ENCODE assay signal across 20 cellular contexts in genomic region chr5:172088801-172089200, GRCh38.
DNase-seq lines count a peak whose midpoint lies in the region; ATAC-seq and TF ChIP-seq lines count a peak whose summit lies in the region.
"Had no signal": no experiment of that assay in that cellular context is flagged by ENCODE, and none has a peak within 500 bp of the region (broad histone marks: within the 10 kb centered on the region; RNA-seq: fewer than 3 reads in every experiment).

No MANE protein-coding gene starts in this region.

- no peak overlapping the region for H3K4me3 ChIP-seq in CD4-positive, CD25-positive, alpha-beta regulatory T cell (ENCODE audit: low read depth, low read length)
- H3K4me3 ChIP-seq in CD8-positive, alpha-beta T cell (ENCODE audit: low read depth, low read length), result no peak overlapping the region
- H3K4me3 ChIP-seq: GM23248, lung had no signal

- CTCF ChIA-PET in CD8-positive, alpha-beta T cell (lab: Charles Lee), result interaction anchor here (1.1 to 1.9 kb wide), 2 partner anchors 19 to 100 kb away, joined by 5 to 6 read pairs; partner anchors contain the start of gene STK10
- CTCF ChIA-PET in activated CD8-positive, alpha-beta T cell treated with anti-CD3 and anti-CD28 coated beads, Interleukin-2, amount 10 ng/mL, durations not matched to agents 7 days and 5 days (lab: Charles Lee), result no interaction called here

- H3K27me3 ChIP-seq in CD4-positive, CD25-positive, alpha-beta regulatory T cell (ENCODE audit: control insufficient read depth, insufficient read depth, low read length), result no peaks in the 10 kb centered on the region
- no peaks in the 10 kb centered on the region for H3K27me3 ChIP-seq in CD8-positive, alpha-beta T cell (ENCODE audit: insufficient read depth, low read length)
- H3K27me3 ChIP-seq: foreskin keratinocyte had no signal

- H3K9me3 Mint-ChIP-seq in CD4-positive, CD25-positive, alpha-beta regulatory T cell, result peaks cover 0 to 1% (median 0%) of the 10 kb centered on the region in 7 donors
- H3K9me3 Mint-ChIP-seq in CD8-positive, alpha-beta T cell, result no peaks in the 10 kb centered on the region
- H3K9me3 Mint-ChIP-seq in activated CD8-positive, alpha-beta T cell treated with anti-CD3 and anti-CD28 coated beads, Interleukin-2, amount 10 ng/mL, durations not matched to agents 7 days and 5 days (ENCODE audit: insufficient read depth), result no peaks in the 10 kb centered on the region
- H3K9me3 Mint-ChIP-seq in immature natural killer cell, result no peaks in the 10 kb centered on the region
- H3K9me3 Mint-ChIP-seq: type B pancreatic cell had no signal

- peak overlapping the region in 2 of 3 donors; percentile 70 to 71 for H3K27ac Mint-ChIP-seq in CD4-positive, CD25-positive, alpha-beta regulatory T cell
- peak overlapping the region; percentile 50 for H3K27ac Mint-ChIP-seq in CD8-positive, alpha-beta T cell
- peak overlapping the region; percentile 23 for H3K27ac Mint-ChIP-seq in activated CD8-positive, alpha-beta T cell treated with anti-CD3 and anti-CD28 coated beads, Interleukin-2, amount 10 ng/mL, durations not matched to agents 7 days and 5 days
- H3K27ac Mint-ChIP-seq in immature natural killer cell, result peak overlapping the region; percentile 19 to 84 (median 38)
- H3K27ac Mint-ChIP-seq: type B pancreatic cell had no signal

- no peak for DNase-seq in CD4-positive, CD25-positive, alpha-beta regulatory T cell
- no peak for DNase-seq in CD8-positive, alpha-beta T cell
- DNase-seq in activated CD8-positive, alpha-beta T cell treated with anti-CD3 and anti-CD28 coated beads, Interleukin-2, amount 10 ng/mL, durations not matched to agents 7 days and 5 days, result no peak
- DNase-seq in immature natural killer cell, result no peak
- no peak for DNase-seq in SHP77 treated with DMSO at 0.1 percent for 48 hours (lab: John Stamatoyannopoulos, UW)
- DNase-seq: Caco-2; foreskin keratinocyte; GM23248; hypothalamus; Kasumi-1; kidney; NCI-H1048; NCI-H524; SIG-M5; stimulated activated CD4-positive, alpha-beta T cell treated with anti-CD3 and anti-CD28 coated beads, Interleukin-1b, Interleukin-23, amount 100 ng/mL, for 48 hours; T-helper 1 cell had no signal

- no peak overlapping the region for H3K27ac ChIP-seq in CD4-positive, CD25-positive, alpha-beta regulatory T cell (ENCODE audit: insufficient read depth, low read length, poor library complexity, severe bottlenecking)
- no peak overlapping the region for H3K27ac ChIP-seq in CD8-positive, alpha-beta T cell (ENCODE audit: low read depth, low read length)
- H3K27ac ChIP-seq: foreskin keratinocyte, GM23248 had no signal

- ATAC-seq in CD4-positive, CD25-positive, alpha-beta regulatory T cell (ENCODE audit: low read depth in 2 of 2), result no peak
- no peak for ATAC-seq in CD8-positive, alpha-beta T cell
- ATAC-seq in activated CD8-positive, alpha-beta T cell treated with anti-CD3 and anti-CD28 coated beads, Interleukin-2, amount 10 ng/mL, durations not matched to agents 7 days and 5 days, result no peak
- ATAC-seq in GM21825 (IDR thresholded peaks at IDR 0.05; ENCODE audit: unreplicated experiment) (no peak), GM18907 (IDR thresholded peaks at IDR 0.05; ENCODE audit: unreplicated experiment) (no peak)
- ATAC-seq: foreskin keratinocyte had no signal

- no peaks in the 10 kb centered on the region for H3K9me3 ChIP-seq in CD4-positive, CD25-positive, alpha-beta regulatory T cell (ENCODE audit: control insufficient read depth in 2 of 2, low read length in 2 of 2)
- no peaks in the 10 kb centered on the region for H3K9me3 ChIP-seq in CD8-positive, alpha-beta T cell (ENCODE audit: low read length)
- H3K9me3 ChIP-seq: Caco-2 had no signal

- H3K36me3 Mint-ChIP-seq in CD4-positive, CD25-positive, alpha-beta regulatory T cell, result peaks cover 29% of the 10 kb centered on the region
- peaks cover 56% of the 10 kb centered on the region for H3K36me3 Mint-ChIP-seq in CD8-positive, alpha-beta T cell
- peaks cover 53% of the 10 kb centered on the region for H3K36me3 Mint-ChIP-seq in activated CD8-positive, alpha-beta T cell treated with anti-CD3 and anti-CD28 coated beads, Interleukin-2, amount 10 ng/mL, durations not matched to agents 7 days and 5 days (ENCODE audit: low read depth)
- H3K36me3 Mint-ChIP-seq in immature natural killer cell, result peaks cover 12 to 26% (median 18%) of the 10 kb centered on the region in 3 donors

- POLR2A ChIA-PET in CD8-positive, alpha-beta T cell (lab: Charles Lee), result interaction anchor here (1.1 to 1.3 kb wide), 2 partner anchors 13 to 18 kb away, joined by 3 read pairs; no protein-coding TSS in a partner anchor
- POLR2A ChIA-PET in activated CD8-positive, alpha-beta T cell treated with anti-CD3 and anti-CD28 coated beads, Interleukin-2, amount 10 ng/mL, durations not matched to agents 7 days and 5 days (lab: Charles Lee), result interaction anchor here (1.0 kb wide), 1 partner anchor 99 kb away, joined by 3 read pairs; the partner anchor contains the start of gene STK10

- peaks cover 67% of the 10 kb centered on the region for H3K36me3 ChIP-seq in CD4-positive, CD25-positive, alpha-beta regulatory T cell (ENCODE audit: control insufficient read depth, insufficient read depth, low read length)
- H3K36me3 ChIP-seq in CD8-positive, alpha-beta T cell (ENCODE audit: insufficient read depth, low read length), result peaks cover 44% of the 10 kb centered on the region

- peak overlapping the region in 1 of 4 donors; percentile 25 for H3K4me3 Mint-ChIP-seq in CD4-positive, CD25-positive, alpha-beta regulatory T cell
- H3K4me3 Mint-ChIP-seq in CD8-positive, alpha-beta T cell, result no peak overlapping the region
- no peak overlapping the region for H3K4me3 Mint-ChIP-seq in activated CD8-positive, alpha-beta T cell treated with anti-CD3 and anti-CD28 coated beads, Interleukin-2, amount 10 ng/mL, durations not matched to agents 7 days and 5 days
- H3K4me3 Mint-ChIP-seq in immature natural killer cell, result peak overlapping the region in 1 of 5 donors; percentile 33
- H3K4me3 Mint-ChIP-seq: type B pancreatic cell had no signal

- no peaks in the 10 kb centered on the region for H3K27me3 Mint-ChIP-seq in CD4-positive, CD25-positive, alpha-beta regulatory T cell
- H3K27me3 Mint-ChIP-seq in CD8-positive, alpha-beta T cell (ENCODE audit: low read depth), result no peaks in the 10 kb centered on the region
- no peaks in the 10 kb centered on the region for H3K27me3 Mint-ChIP-seq in activated CD8-positive, alpha-beta T cell treated with anti-CD3 and anti-CD28 coated beads, Interleukin-2, amount 10 ng/mL, durations not matched to agents 7 days and 5 days (ENCODE audit: low read depth)
- peaks cover 0 to 36% (median 26%) of the 10 kb centered on the region in 3 donors for H3K27me3 Mint-ChIP-seq in immature natural killer cell (ENCODE audit: low read depth in 3 of 3)
- H3K27me3 Mint-ChIP-seq: type B pancreatic cell had no signal

- no peaks in the 10 kb centered on the region for H3K4me1 ChIP-seq in CD4-positive, CD25-positive, alpha-beta regulatory T cell (ENCODE audit: control insufficient read depth, insufficient read depth, low read length, poor library complexity, severe bottlenecking)
- no peaks in the 10 kb centered on the region for H3K4me1 ChIP-seq in CD8-positive, alpha-beta T cell (ENCODE audit: insufficient read depth, low read length)
- H3K4me1 ChIP-seq: foreskin keratinocyte had no signal

- no peak for TF ChIP-seq CTCF in CD8-positive, alpha-beta T cell (IDR thresholded peaks at IDR 0.05)

- intact Hi-C loops in CD8-positive, alpha-beta T cell (cut with DNase I, micrococcal nuclease), result no loop called here

- H3K4me1 Mint-ChIP-seq in CD4-positive, CD25-positive, alpha-beta regulatory T cell, result peaks cover 0 to 14% (median 8%) of the 10 kb centered on the region in 4 donors
- no peaks in the 10 kb centered on the region for H3K4me1 Mint-ChIP-seq in CD8-positive, alpha-beta T cell (ENCODE audit: low read depth)
- H3K4me1 Mint-ChIP-seq in activated CD8-positive, alpha-beta T cell treated with anti-CD3 and anti-CD28 coated beads, Interleukin-2, amount 10 ng/mL, durations not matched to agents 7 days and 5 days (ENCODE audit: low read depth), result no peaks in the 10 kb centered on the region
- H3K4me1 Mint-ChIP-seq in immature natural killer cell, result peaks cover 8 to 20% of the 10 kb centered on the region in 2 donors
